ENCODE assay signal across 19 cellular contexts in genomic region chr11:9639099-9639498, GRCh38. TPM values are rescaled to one million over a fixed set of nuclear protein-coding genes. Genes with fewer than 3 reads are reported as not detected.
DNase-seq lines count a peak whose midpoint lies in the region; ATAC-seq and TF ChIP-seq lines count a peak whose summit lies in the region.
"Had no signal": no experiment of that assay in that cellular context is flagged by ENCODE, and none has a peak within 500 bp of the region (broad histone marks: within the 10 kb centered on the region; RNA-seq: fewer than 3 reads in every experiment).

No MANE protein-coding gene starts in this region.

- peak; percentile 48 for ATAC-seq in body of pancreas
- peak; percentile 62 for ATAC-seq in left lung
- ATAC-seq in stimulated activated memory B cell treated with anti-CD40 and anti-IgM and Interleukin-4, amounts not matched to agents 10 μg/mL and 1 μg/mL and 100 μg/mL, for 72 hours = no peak
- no peak for ATAC-seq in GM18867 (IDR thresholded peaks at IDR 0.05; ENCODE audit: unreplicated experiment)
- no peak for ATAC-seq in GM21528 (IDR thresholded peaks at IDR 0.05; ENCODE audit: low FRiP score, unreplicated experiment)
- ATAC-seq in GM18858 (IDR thresholded peaks at IDR 0.05; ENCODE audit: unreplicated experiment) = no peak
- ATAC-seq: CD8-positive, alpha-beta T cell; stimulated activated naive CD8-positive, alpha-beta T cell treated with anti-CD3 and anti-CD28 coated beads, Interleukin-15, Interleukin-2, amounts not matched to agents 100 U/mL and 50 U/mL, for 24 hours had no signal

- H3K27me3 ChIP-seq in body of pancreas (no peaks in the 10 kb centered on the region), left lung (no peaks in the 10 kb centered on the region)
- H3K27me3 ChIP-seq: MG63 had no signal

- H3K27ac ChIP-seq in body of pancreas (peak overlapping the region in 2 of 4 donors; percentile 18 to 61), left lung (peak overlapping the region; percentile 48 to 80)

- no peaks in the 10 kb centered on the region for H3K9me3 Mint-ChIP-seq in stimulated activated memory B cell treated with anti-CD40 and anti-IgM and Interleukin-4, amounts not matched to agents 10 μg/mL and 1 μg/mL and 100 μg/mL, for 72 hours
- H3K9me3 Mint-ChIP-seq: CD8-positive, alpha-beta T cell had no signal

- TF ChIP-seq POLR2A in body of pancreas (IDR thresholded peaks at IDR 0.05) = no peak

- H3K9me3 ChIP-seq in body of pancreas = no peaks in the 10 kb centered on the region
- H3K9me3 ChIP-seq in left lung = no peaks in the 10 kb centered on the region
- H3K9me3 ChIP-seq: MG63 had no signal

- WGBS in body of pancreas, 2 donors = 61 to 84% methylated on average over 5 of the region's 5 CpGs

- in situ Hi-C loops in KBM-7 (cut with MboI; ENCODE audit: low pct_unique_long_range_greater_than_20kb, low sequenced_read_pairs) = no loop called here

- intact Hi-C loops in body of pancreas (cut with DNase I) (no loop called here), left lung (cut with DNase I) (no loop called here)

- H3K4me3 ChIP-seq in body of pancreas (no peak overlapping the region), left lung (no peak overlapping the region)
- H3K4me3 ChIP-seq: MG63 had no signal

- H3K36me3 Mint-ChIP-seq in stimulated activated memory B cell treated with anti-CD40 and anti-IgM and Interleukin-4, amounts not matched to agents 10 μg/mL and 1 μg/mL and 100 μg/mL, for 72 hours = no peaks in the 10 kb centered on the region
- H3K36me3 Mint-ChIP-seq: CD8-positive, alpha-beta T cell had no signal

- H3K4me3 Mint-ChIP-seq in stimulated activated memory B cell treated with anti-CD40 and anti-IgM and Interleukin-4, amounts not matched to agents 10 μg/mL and 1 μg/mL and 100 μg/mL, for 72 hours = no peak overlapping the region
- H3K4me3 Mint-ChIP-seq: CD8-positive, alpha-beta T cell had no signal

- H3K4me1 Mint-ChIP-seq in stimulated activated memory B cell treated with anti-CD40 and anti-IgM and Interleukin-4, amounts not matched to agents 10 μg/mL and 1 μg/mL and 100 μg/mL, for 72 hours = peaks cover 34% of the 10 kb centered on the region

- TF ChIP-seq CTCF in body of pancreas (IDR thresholded peaks at IDR 0.05) (no peak), left lung (IDR thresholded peaks at IDR 0.05) (no peak)

- DNase-seq in KBM-7 (peak; percentile 47), body of pancreas (peak in 3 of 4 donors; percentile 10 to 25 (median 19)), left lung (peak in 1 of 2 donors; percentile 61)
- no peak for DNase-seq in stimulated activated CD4-positive, alpha-beta T cell treated with anti-CD3 and anti-CD28 coated beads, Interleukin-4, amount 100 ng/mL, for 4 hours
- DNase-seq: activated T-cell treated with anti-CD3 and anti-CD28 coated beads, Interleukin-2, amount 50 U/mL, for 1 hour; amygdala; CD8-positive, alpha-beta T cell; effector CD4-positive, alpha-beta T cell; mammary epithelial cell; MG63; NCI-H524; SHP77; stimulated activated CD4-positive, alpha-beta T cell treated with anti-CD3 and anti-CD28 coated beads, Interleukin-2, amount 100 ng/mL, for 48 hours; stimulated activated naive CD8-positive, alpha-beta T cell treated with anti-CD3 and anti-CD28 coated beads, Interleukin-15, Interleukin-2, amounts not matched to agents 100 U/mL and 50 U/mL, for 24 hours had no signal

- H3K36me3 ChIP-seq in body of pancreas (replicated peaks in 1 of 2; ENCODE audit: insufficient read depth in 1 of 2, low read depth in 2 of 2) = no peaks in the 10 kb centered on the region
- H3K36me3 ChIP-seq in left lung = no peaks in the 10 kb centered on the region
- H3K36me3 ChIP-seq: MG63 had no signal

- H3K27ac Mint-ChIP-seq in stimulated activated memory B cell treated with anti-CD40 and anti-IgM and Interleukin-4, amounts not matched to agents 10 μg/mL and 1 μg/mL and 100 μg/mL, for 72 hours = peak overlapping the region; percentile 76
- H3K27ac Mint-ChIP-seq: CD8-positive, alpha-beta T cell; progenitor cell of endocrine pancreas had no signal

- no peaks in the 10 kb centered on the region for H3K4me1 ChIP-seq in body of pancreas
- H3K4me1 ChIP-seq in left lung = peaks cover 0 to 40% of the 10 kb centered on the region in 2 donors

- no peaks in the 10 kb centered on the region for H3K27me3 Mint-ChIP-seq in stimulated activated memory B cell treated with anti-CD40 and anti-IgM and Interleukin-4, amounts not matched to agents 10 μg/mL and 1 μg/mL and 100 μg/mL, for 72 hours
- H3K27me3 Mint-ChIP-seq: progenitor cell of endocrine pancreas had no signal

RNA-seq across cellular contexts. Expression of gene SWAP70, which starts 24.8 kb away (rescaled TPM):
- total RNA-seq in body of pancreas (10 to 100 TPM; 18.8 to 22.1 TPM), left lung (10 to 100 TPM; 45.6 to 50.8 TPM)

Comparison
In these comparisons a context has a peak if more than half of its experiments do, and no peak if none do; other contexts are left out.
1. DNase-seq: peak in KBM-7 (single experiment) and body of pancreas (3 of 4); none in stimulated activated CD4-positive, alpha-beta T cell treated with anti-CD3 and anti-CD28 coated beads, Interleukin-4, amount 100 ng/mL, for 4 hours (0 of 2).
2. ATAC-seq: peak in body of pancreas (single experiment) and left lung (single experiment); none in stimulated activated memory B cell treated with anti-CD40 and anti-IgM and Interleukin-4, amounts not matched to agents 10 μg/mL and 1 μg/mL and 100 μg/mL, for 72 hours (single experiment), GM18867 (single experiment), GM21528 (single experiment) and GM18858 (single experiment).